Comparison of ENCODE assay signal across 10 cellular contexts in genomic region chr12:11813422-11813813, GRCh38.
DNase-seq lines count a peak whose midpoint lies in the region; ATAC-seq and TF ChIP-seq lines count a peak whose summit lies in the region.
"Had no signal": no experiment of that assay in that cellular context is flagged by ENCODE, and none has a peak within 500 bp of the region (broad histone marks: within the 10 kb centered on the region; RNA-seq: fewer than 3 reads in every experiment).

No MANE protein-coding gene starts in this region.

- no peak for DNase-seq in activated T-cell treated with anti-CD3 and anti-CD28 coated beads, Interleukin-2, amount 50 U/mL, for 24 hours
- DNase-seq in activated T-cell treated with anti-CD3 and anti-CD28 coated beads, Interleukin-2, amount 50 U/mL, for 72 hours: no peak
- DNase-seq in caudate nucleus (lab: John Stamatoyannopoulos, UW): no peak
- no peak for DNase-seq in mesothelial cell of epicardium (ENCODE audit: low spot score in 2 of 2, unreplicated experiment in 2 of 2)
- DNase-seq in transverse colon: no peak
- no peak for DNase-seq in occipital lobe (lab: John Stamatoyannopoulos, UW)
- no peak for DNase-seq in NCI-H2171 treated with DMSO at 0.1 percent for 48 hours (lab: John Stamatoyannopoulos, UW)
- DNase-seq in activated naive CD4-positive, alpha-beta T cell treated with anti-CD3 and anti-CD28 coated beads, Interleukin-2, amount 50 U/mL, for 72 hours (ENCODE audit: low spot score in 2 of 2): no peak
- DNase-seq: stimulated activated naive CD4-positive, alpha-beta T cell treated with Interleukin-2 at 50 U/mL for 16 hours had no signal

- WGBS in transverse colon (ENCODE audit: low coverage in 1 of 2), 2 donors: 17 to 19% methylated on average over 1 to 4 of the region's 4 CpGs

- peaks cover 31% of the 10 kb centered on the region for H3K36me3 Mint-ChIP-seq in activated T-cell treated with anti-CD3 and anti-CD28 coated beads, Interleukin-2, amount 50 U/mL, for 24 hours (ENCODE audit: low read depth)
- H3K36me3 Mint-ChIP-seq in activated T-cell treated with anti-CD3 and anti-CD28 coated beads, Interleukin-2, amount 50 U/mL, for 72 hours (ENCODE audit: insufficient read depth in 2 of 2): peaks cover 0 to 4% of the 10 kb centered on the region in 2 donors
- H3K36me3 Mint-ChIP-seq in mesothelial cell of epicardium: no peaks in the 10 kb centered on the region
- H3K36me3 Mint-ChIP-seq in activated naive CD4-positive, alpha-beta T cell treated with anti-CD3 and anti-CD28 coated beads, Interleukin-2, amount 50 U/mL, for 72 hours: peaks cover 5 to 38% of the 10 kb centered on the region in 2 donors

- peaks cover 30 to 43% (median 37%) of the 10 kb centered on the region in 4 donors for H3K4me1 ChIP-seq in transverse colon

- no peak for TF ChIP-seq POLR2A in transverse colon (IDR thresholded peaks at IDR 0.05)

- H3K36me3 ChIP-seq in transverse colon: no peaks in the 10 kb centered on the region

- intact Hi-C loops in transverse colon (cut with DNase I; ENCODE audit: low total_unique reads): no loop called here

- peak overlapping the region; percentile 67 for H3K27ac Mint-ChIP-seq in activated T-cell treated with anti-CD3 and anti-CD28 coated beads, Interleukin-2, amount 50 U/mL, for 24 hours
- no peak overlapping the region for H3K27ac Mint-ChIP-seq in activated T-cell treated with anti-CD3 and anti-CD28 coated beads, Interleukin-2, amount 50 U/mL, for 72 hours
- H3K27ac Mint-ChIP-seq in mesothelial cell of epicardium: peak overlapping the region; percentile 91
- no peak overlapping the region for H3K27ac Mint-ChIP-seq in activated naive CD4-positive, alpha-beta T cell treated with anti-CD3 and anti-CD28 coated beads, Interleukin-2, amount 50 U/mL, for 72 hours

- H3K4me3 Mint-ChIP-seq in activated T-cell treated with anti-CD3 and anti-CD28 coated beads, Interleukin-2, amount 50 U/mL, for 24 hours: no peak overlapping the region
- H3K4me3 Mint-ChIP-seq in activated T-cell treated with anti-CD3 and anti-CD28 coated beads, Interleukin-2, amount 50 U/mL, for 72 hours: peak overlapping the region in 1 of 2 donors; percentile 72
- peak overlapping the region; percentile 20 for H3K4me3 Mint-ChIP-seq in mesothelial cell of epicardium

- no peak for ATAC-seq in activated T-cell treated with anti-CD3 and anti-CD28 coated beads, Interleukin-2, amount 50 U/mL, for 72 hours (replicated peaks in 1 of 2)
- no peak for ATAC-seq in activated naive CD4-positive, alpha-beta T cell treated with anti-CD3 and anti-CD28 coated beads, Interleukin-2, amount 50 U/mL, for 72 hours

- no peaks in the 10 kb centered on the region for H3K27me3 ChIP-seq in transverse colon

- TF ChIP-seq EP300 in transverse colon (IDR thresholded peaks at IDR 0.05; ENCODE audit: low read depth): no peak

- peak overlapping the region; percentile 93 for H3K27ac ChIP-seq in caudate nucleus (ENCODE audit: low read depth, low read length)
- peak overlapping the region; percentile 77 to 89 (median 83) for H3K27ac ChIP-seq in transverse colon
- H3K27ac ChIP-seq: A549 had no signal

- H3K9me3 Mint-ChIP-seq in activated T-cell treated with anti-CD3 and anti-CD28 coated beads, Interleukin-2, amount 50 U/mL, for 24 hours: no peaks in the 10 kb centered on the region
- H3K9me3 Mint-ChIP-seq in activated T-cell treated with anti-CD3 and anti-CD28 coated beads, Interleukin-2, amount 50 U/mL, for 72 hours: no peaks in the 10 kb centered on the region
- H3K9me3 Mint-ChIP-seq in mesothelial cell of epicardium: no peaks in the 10 kb centered on the region
- H3K9me3 Mint-ChIP-seq in activated naive CD4-positive, alpha-beta T cell treated with anti-CD3 and anti-CD28 coated beads, Interleukin-2, amount 50 U/mL, for 72 hours: no peaks in the 10 kb centered on the region

- in situ Hi-C loops in transverse colon (cut with MboI; ENCODE audit: low pct_ligation_motif_present in 1 of 4, low pct_unique_long_range_greater_than_20kb in 1 of 4, low sequenced_read_pairs in 3 of 4): no loop called here

- TF ChIP-seq CTCF in mesothelial cell of epicardium (IDR thresholded peaks at IDR 0.05; ENCODE audit: unreplicated experiment) (no peak), transverse colon (IDR thresholded peaks at IDR 0.05) (no peak)

- no peaks in the 10 kb centered on the region for H3K27me3 Mint-ChIP-seq in activated T-cell treated with anti-CD3 and anti-CD28 coated beads, Interleukin-2, amount 50 U/mL, for 24 hours
- H3K27me3 Mint-ChIP-seq in activated T-cell treated with anti-CD3 and anti-CD28 coated beads, Interleukin-2, amount 50 U/mL, for 72 hours (ENCODE audit: low read depth): no peaks in the 10 kb centered on the region
- H3K27me3 Mint-ChIP-seq in mesothelial cell of epicardium (ENCODE audit: low read depth): no peaks in the 10 kb centered on the region

- H3K9me3 ChIP-seq in transverse colon: no peaks in the 10 kb centered on the region
- H3K9me3 ChIP-seq: A549 had no signal

- peaks cover 70% of the 10 kb centered on the region for H3K4me1 Mint-ChIP-seq in activated T-cell treated with anti-CD3 and anti-CD28 coated beads, Interleukin-2, amount 50 U/mL, for 24 hours (ENCODE audit: low read depth)
- peaks cover 72% of the 10 kb centered on the region for H3K4me1 Mint-ChIP-seq in activated T-cell treated with anti-CD3 and anti-CD28 coated beads, Interleukin-2, amount 50 U/mL, for 72 hours (ENCODE audit: low read depth)
- peaks cover 39% of the 10 kb centered on the region for H3K4me1 Mint-ChIP-seq in mesothelial cell of epicardium

- peak overlapping the region in 2 of 4 donors; percentile 14 to 26 for H3K4me3 ChIP-seq in transverse colon
- H3K4me3 ChIP-seq: A549 had no signal

Comparison
In these comparisons a context has a peak if more than half of its experiments do, and no peak if none do; other contexts are left out.
1. H3K27ac Mint-ChIP-seq: peak in activated T-cell treated with anti-CD3 and anti-CD28 coated beads, Interleukin-2, amount 50 U/mL, for 24 hours (single experiment) and mesothelial cell of epicardium (single experiment); none in activated T-cell treated with anti-CD3 and anti-CD28 coated beads, Interleukin-2, amount 50 U/mL, for 72 hours (single experiment) and activated naive CD4-positive, alpha-beta T cell treated with anti-CD3 and anti-CD28 coated beads, Interleukin-2, amount 50 U/mL, for 72 hours (0 of 2).